ENCODE assay signal across 9 cellular contexts in genomic region chr11:104163100-104164027, GRCh38.
DNase-seq lines count a peak whose midpoint lies in the region; ATAC-seq and TF ChIP-seq lines count a peak whose summit lies in the region.
"Had no signal": no experiment of that assay in that cellular context is flagged by ENCODE, and none has a peak within 500 bp of the region (broad histone marks: within the 10 kb centered on the region; RNA-seq: fewer than 3 reads in every experiment).

No MANE protein-coding gene starts in this region.

- 0 out of 2 replicates have a peak, but pooled peaks cover 5% of the 10 kb centered on the region for H3K27me3 ChIP-seq in HUES48 (ENCODE audit: control insufficient read depth, insufficient read depth, low read length)

- H3K36me3 ChIP-seq in HUES48 (ENCODE audit: control insufficient read depth, insufficient read depth, low read length), result no peaks in the 10 kb centered on the region

- peak overlapping the region; percentile 77 for H3K4me3 Mint-ChIP-seq in stimulated activated memory B cell treated with anti-CD40 and anti-IgM and Interleukin-4, amounts not matched to agents 10 μg/mL and 1 μg/mL and 100 μg/mL, for 72 hours

- H3K27ac Mint-ChIP-seq in stimulated activated memory B cell treated with anti-CD40 and anti-IgM and Interleukin-4, amounts not matched to agents 10 μg/mL and 1 μg/mL and 100 μg/mL, for 72 hours, result no peak overlapping the region
- H3K27ac Mint-ChIP-seq: CD4-positive, CD25-positive, alpha-beta regulatory T cell had no signal

- peaks cover 25% of the 10 kb centered on the region for H3K27me3 Mint-ChIP-seq in stimulated activated memory B cell treated with anti-CD40 and anti-IgM and Interleukin-4, amounts not matched to agents 10 μg/mL and 1 μg/mL and 100 μg/mL, for 72 hours

- H3K36me3 Mint-ChIP-seq in stimulated activated memory B cell treated with anti-CD40 and anti-IgM and Interleukin-4, amounts not matched to agents 10 μg/mL and 1 μg/mL and 100 μg/mL, for 72 hours, result no peaks in the 10 kb centered on the region
- H3K36me3 Mint-ChIP-seq: CD4-positive, CD25-positive, alpha-beta regulatory T cell had no signal

- H3K27ac ChIP-seq in HUES48 (ENCODE audit: low read depth, low read length), result peak overlapping the region; percentile 81

- peak; percentile 17 to 53 for DNase-seq in NCI-H446 (lab: John Stamatoyannopoulos, UW)
- no peak for DNase-seq in NCI-H446 treated with DMSO at 0.1 percent for 48 hours (lab: John Stamatoyannopoulos, UW)
- peak; percentile 23 for DNase-seq in astrocyte of the spinal cord (ENCODE audit: low read depth, low spot score)
- peak; percentile 36 for DNase-seq in iPS-NIHi7 (ENCODE audit: extremely low spot score)
- DNase-seq in activated CD4-positive, alpha-beta T cell treated with anti-CD3 and anti-CD28 coated beads, Interleukin-2, amount 50 U/mL, for 1 hour, result no peak

- ATAC-seq in stimulated activated memory B cell treated with anti-CD40 and anti-IgM and Interleukin-4, amounts not matched to agents 10 μg/mL and 1 μg/mL and 100 μg/mL, for 72 hours, result no peak
- no peak for ATAC-seq in GM21515 (IDR thresholded peaks at IDR 0.05; ENCODE audit: unreplicated experiment)

- H3K4me1 ChIP-seq in HUES48 (ENCODE audit: control insufficient read depth, insufficient read depth, low read length), result peaks cover 14% of the 10 kb centered on the region; the same call in 1 of the 2 replicates

- no peaks in the 10 kb centered on the region for H3K9me3 Mint-ChIP-seq in stimulated activated memory B cell treated with anti-CD40 and anti-IgM and Interleukin-4, amounts not matched to agents 10 μg/mL and 1 μg/mL and 100 μg/mL, for 72 hours

- H3K4me3 ChIP-seq in HUES48 (ENCODE audit: low read depth, low read length) (peak overlapping the region; percentile 79), astrocyte of the spinal cord (ENCODE audit: low read depth, low read length) (peak overlapping the region; percentile 53)

- no peaks in the 10 kb centered on the region for H3K9me3 ChIP-seq in HUES48 (ENCODE audit: control insufficient read depth, insufficient read depth, low read length)

- TF ChIP-seq CTCF in astrocyte of the spinal cord (IDR thresholded peaks at IDR 0.05; ENCODE audit: low read depth, low read length), result peak; percentile 12

- in situ Hi-C loops in astrocyte of the spinal cord (cut with HindIII; ENCODE audit: low sequenced_read_pairs), result no loop called here

- peaks cover 6% of the 10 kb centered on the region for H3K4me1 Mint-ChIP-seq in stimulated activated memory B cell treated with anti-CD40 and anti-IgM and Interleukin-4, amounts not matched to agents 10 μg/mL and 1 μg/mL and 100 μg/mL, for 72 hours

- H3K9ac ChIP-seq in HUES48 (ENCODE audit: low read depth, low read length), result peak overlapping the region; percentile 26

Comparison
In these comparisons a context has a peak if more than half of its experiments do, and no peak if none do; other contexts are left out.
1. DNase-seq: peak in NCI-H446 (2 of 2), astrocyte of the spinal cord (single experiment) and iPS-NIHi7 (single experiment); none in NCI-H446 treated with DMSO at 0.1 percent for 48 hours (single experiment) and activated CD4-positive, alpha-beta T cell treated with anti-CD3 and anti-CD28 coated beads, Interleukin-2, amount 50 U/mL, for 1 hour (single experiment).